In genomic region chr1:77281491-77282186, GRCh38 we compare ENCODE assay signal across 8 cellular contexts. TPM values are rescaled to one million over a fixed set of nuclear protein-coding genes. Genes with fewer than 3 reads are reported as not detected.
A peak's percentile ranks its signal among the peaks of the same experiment; 100 is the strongest.
DNase-seq lines count a peak whose midpoint lies in the region; ATAC-seq and TF ChIP-seq lines count a peak whose summit lies in the region.

A gene with protein sequence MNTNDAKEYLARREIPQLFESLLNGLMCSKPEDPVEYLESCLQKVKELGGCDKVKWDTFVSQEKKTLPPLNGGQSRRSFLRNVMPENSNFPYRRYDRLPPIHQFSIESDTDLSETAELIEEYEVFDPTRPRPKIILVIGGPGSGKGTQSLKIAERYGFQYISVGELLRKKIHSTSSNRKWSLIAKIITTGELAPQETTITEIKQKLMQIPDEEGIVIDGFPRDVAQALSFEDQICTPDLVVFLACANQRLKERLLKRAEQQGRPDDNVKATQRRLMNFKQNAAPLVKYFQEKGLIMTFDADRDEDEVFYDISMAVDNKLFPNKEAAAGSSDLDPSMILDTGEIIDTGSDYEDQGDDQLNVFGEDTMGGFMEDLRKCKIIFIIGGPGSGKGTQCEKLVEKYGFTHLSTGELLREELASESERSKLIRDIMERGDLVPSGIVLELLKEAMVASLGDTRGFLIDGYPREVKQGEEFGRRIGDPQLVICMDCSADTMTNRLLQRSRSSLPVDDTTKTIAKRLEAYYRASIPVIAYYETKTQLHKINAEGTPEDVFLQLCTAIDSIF (plus strand): TSS chr1:77282019. CDS start chr1:77282314, 295 bp downstream.

- peaks cover 5 to 17% (median 6%) of the 10 kb centered on the region in 3 donors for H3K27me3 Mint-ChIP-seq in immature natural killer cell (ENCODE audit: low read depth in 3 of 3)

- peaks cover 37 to 39% of the 10 kb centered on the region in 2 donors for H3K4me1 Mint-ChIP-seq in immature natural killer cell

- H3F3A ChIP-seq in smooth muscle cell (ENCODE audit: low read depth), result no peaks in the 10 kb centered on the region

- H3K9me3 Mint-ChIP-seq in immature natural killer cell, result no peaks in the 10 kb centered on the region

- no peaks in the 10 kb centered on the region for H3K79me2 ChIP-seq in smooth muscle cell (ENCODE audit: low read depth)

- H3K27ac Mint-ChIP-seq in immature natural killer cell, result peak within 1 kb of the TSS in 1 of 6 donors; percentile 29

- H3K4me2 ChIP-seq in smooth muscle cell, result peak within 1 kb of the TSS; percentile 94

- peaks cover 79% of the 10 kb centered on the region for H3K27me3 ChIP-seq in smooth muscle cell (ENCODE audit: low read depth)

- H3K36me3 ChIP-seq in smooth muscle cell (ENCODE audit: low read depth), result no peaks in the 10 kb centered on the region

- no peaks in the 10 kb centered on the region for H4K20me1 ChIP-seq in smooth muscle cell (ENCODE audit: low read depth)

- DNase-seq in NCI-H1436 (lab: John Stamatoyannopoulos, UW) (peak; percentile 22), NCI-H1436 treated with DMSO at 0.1 percent for 48 hours (lab: John Stamatoyannopoulos, UW) (no peak), HT1080 (ENCODE audit: low read depth) (peak; percentile 3), UCSD-AML1 (lab: John Stamatoyannopoulos, UW; ENCODE audit: unreplicated experiment) (peak; percentile 37), cardiac fibroblast (ENCODE audit: low read depth in 2 of 2) (peak; percentile 50 to 62), immature natural killer cell (peak; percentile 30 to 35 (median 33)), smooth muscle cell (lab: John Stamatoyannopoulos, UW; ENCODE audit: unreplicated experiment) (no peak)

- no peak for TF ChIP-seq CTCF in cardiac fibroblast (IDR thresholded peaks at IDR 0.05; ENCODE audit: low read depth, low read length)
- TF ChIP-seq CTCF in smooth muscle cell (IDR thresholded peaks at IDR 0.05; ENCODE audit: borderline replicate concordance, insufficient read depth, poor library complexity, severe bottlenecking), result no peak

- H3K4me1 ChIP-seq in smooth muscle cell (ENCODE audit: low read depth), result peaks cover 15% of the 10 kb centered on the region

- H2AFZ ChIP-seq in smooth muscle cell (ENCODE audit: low read depth), result peak within 1 kb of the TSS; percentile 79

- H3K9me3 ChIP-seq in smooth muscle cell (replicated peaks; ENCODE audit: low read depth), result no peaks in the 10 kb centered on the region

- peak within 1 kb of the TSS; percentile 68 to 86 for H3K4me3 ChIP-seq in cardiac fibroblast (replicated peaks in 1 of 2; ENCODE audit: low read depth in 2 of 2, low read length in 2 of 2)
- peak within 1 kb of the TSS; percentile 67 for H3K4me3 ChIP-seq in smooth muscle cell

- no peaks in the 10 kb centered on the region for H3K36me3 Mint-ChIP-seq in immature natural killer cell

- H3K27ac ChIP-seq in smooth muscle cell (ENCODE audit: low read depth), result no peak within 1 kb of the TSS

- no peak within 1 kb of the TSS for H3K9ac ChIP-seq in smooth muscle cell (ENCODE audit: low read depth)

- peak within 1 kb of the TSS; percentile 74 to 88 (median 81) for H3K4me3 Mint-ChIP-seq in immature natural killer cell

- WGBS in smooth muscle cell (ENCODE audit: low lambda C conversion rate), result 3% methylated on average over 57 of the region's 71 CpGs

- no peak for ATAC-seq in HG03097 (IDR thresholded peaks at IDR 0.05; ENCODE audit: low FRiP score, unreplicated experiment)

RNA-seq across cellular contexts. Expression of the gene that starts here (rescaled TPM):
- total RNA-seq in HT1080 (2014; rRNA removed; shearing (Covaris generic)), result 6.3 and 14.9 TPM in 2 replicates
- polyA plus RNA-seq in HT1080 (2015; cell fraction: cytosol; rRNA removed), result 2.2 and 3.5 TPM in 2 replicates
- polyA plus RNA-seq in HT1080 (2015; cell fraction: nucleus; rRNA removed), result 2.7 and 4.7 TPM in 2 replicates
- polyA plus RNA-seq in immature natural killer cell, result 10 to 100 TPM in 2 of 3 donors, 1 to 10 TPM in 1; 6.3 to 18.8 (median 13.6) TPM
- not detected in 2 replicates for total RNA-seq in smooth muscle cell
- 0.43 and 0.89 TPM in 2 replicates for polyA plus RNA-seq in smooth muscle cell

Comparison
In these comparisons a context has a peak if more than half of its experiments do, and no peak if none do; other contexts are left out.
1. DNase-seq: peak in NCI-H1436 (single experiment), HT1080 (single experiment), UCSD-AML1 (single experiment), cardiac fibroblast (2 of 2) and immature natural killer cell (3 of 3); none in NCI-H1436 treated with DMSO at 0.1 percent for 48 hours (single experiment) and smooth muscle cell (single experiment).